Comparison of ENCODE assay signal across 23 cellular contexts in the genomic region with DNA sequence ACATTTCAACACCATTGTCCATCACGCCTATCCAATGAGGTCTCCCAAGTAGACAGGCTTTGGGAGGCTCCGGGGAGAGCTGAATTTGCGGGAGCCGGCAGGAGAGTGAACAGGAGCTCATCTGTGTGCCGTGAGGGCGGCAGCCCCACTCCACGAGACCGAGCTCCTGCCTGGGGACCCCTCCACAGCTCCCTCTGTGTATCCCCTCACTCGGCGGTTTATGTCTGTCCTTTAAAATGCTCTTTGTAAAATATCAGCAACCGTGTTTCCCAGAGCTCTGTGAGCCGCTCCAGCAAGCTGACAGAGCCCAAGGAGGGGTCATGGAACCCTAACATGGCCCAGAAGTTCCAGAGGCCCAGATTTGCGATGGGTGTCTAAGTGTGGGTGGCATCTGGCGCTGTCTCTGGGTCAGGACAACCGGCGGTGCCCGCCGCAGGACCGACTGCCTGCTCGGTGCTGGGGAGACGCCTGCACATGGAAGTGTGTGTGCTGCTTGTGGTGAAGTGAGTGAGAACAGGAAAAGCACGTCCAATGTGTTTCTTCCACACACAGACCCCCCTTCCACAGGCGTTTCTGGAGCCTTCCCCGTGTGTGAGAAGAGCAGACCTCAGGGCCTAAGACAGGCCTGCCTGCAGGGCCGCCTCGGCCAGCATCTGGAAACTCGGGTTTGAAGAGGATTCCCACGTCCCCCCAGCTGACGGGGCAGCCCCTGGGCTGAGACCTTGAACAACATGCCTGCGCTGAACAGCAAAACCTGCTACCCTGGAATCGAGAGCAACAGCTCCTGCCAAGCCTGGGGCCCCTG. TPM values are rescaled to one million over a fixed set of nuclear protein-coding genes. Genes with fewer than 3 reads are reported as not detected.
DNase-seq lines count a peak whose midpoint lies in the region; ATAC-seq and TF ChIP-seq lines count a peak whose summit lies in the region.
"Had no signal": no experiment of that assay in that cellular context is flagged by ENCODE, and none has a peak within 500 bp of the region (broad histone marks: within the 10 kb centered on the region; RNA-seq: fewer than 3 reads in every experiment).

No MANE protein-coding gene starts in this region.

- TF ChIP-seq POLR2A in stomach (IDR thresholded peaks at IDR 0.05) = no peak

- intact Hi-C loops in stomach (cut with DNase I; ENCODE audit: low total_unique reads) = no loop called here

- H3K9me3 Mint-ChIP-seq in activated CD4-positive, alpha-beta memory T cell treated with anti-CD3 and anti-CD28 coated beads, Interleukin-2, amount 10 ng/mL, durations not matched to agents 7 days and 5 days = peaks cover 2% of the 10 kb centered on the region

- H3K4me1 ChIP-seq in stomach = no peaks in the 10 kb centered on the region
- H3K4me1 ChIP-seq: parathyroid adenoma, SJCRH30, thyroid gland had no signal

- H3K27me3 ChIP-seq in stomach = no peaks in the 10 kb centered on the region
- H3K27me3 ChIP-seq: brain microvascular endothelial cell, SJCRH30, thyroid gland had no signal

- ATAC-seq in GM18520 (IDR thresholded peaks at IDR 0.05; ENCODE audit: unreplicated experiment) = no peak
- ATAC-seq: HepG2; Panc1; stimulated activated naive B cell treated with anti-CD40 and anti-IgM and Interleukin-4, amounts not matched to agents 10 μg/mL and 1 μg/mL and 100 μg/mL, for 72 hours had no signal

- no peak overlapping the region for H3K27ac Mint-ChIP-seq in activated CD4-positive, alpha-beta memory T cell treated with anti-CD3 and anti-CD28 coated beads, Interleukin-2, amount 10 ng/mL, durations not matched to agents 7 days and 5 days
- H3K27ac Mint-ChIP-seq: B cell; stimulated activated naive B cell treated with anti-CD40 and anti-IgM and Interleukin-4, amounts not matched to agents 10 μg/mL and 1 μg/mL and 100 μg/mL, for 72 hours; T-helper 1 cell treated with Interleukin-12 subunit alpha and Interleukin-12 subunit beta and Interleukin-4 antibody, amounts not matched to agents 30 μg/mL and 1 μg/mL, for 36 hours had no signal

- H3K4me1 Mint-ChIP-seq in activated CD4-positive, alpha-beta memory T cell treated with anti-CD3 and anti-CD28 coated beads, Interleukin-2, amount 10 ng/mL, durations not matched to agents 7 days and 5 days = peaks cover 5% of the 10 kb centered on the region

- no peak overlapping the region for H3K27ac ChIP-seq in stomach
- H3K27ac ChIP-seq: brain microvascular endothelial cell, parathyroid adenoma, SJCRH30, thyroid gland, VCaP had no signal

- no peak overlapping the region for H3K4me3 Mint-ChIP-seq in activated CD4-positive, alpha-beta memory T cell treated with anti-CD3 and anti-CD28 coated beads, Interleukin-2, amount 10 ng/mL, durations not matched to agents 7 days and 5 days
- H3K4me3 Mint-ChIP-seq: B cell; naive thymus-derived CD4-positive, alpha-beta T cell; stimulated activated naive B cell treated with anti-CD40 and anti-IgM and Interleukin-4, amounts not matched to agents 10 μg/mL and 1 μg/mL and 100 μg/mL, for 72 hours; T-helper 1 cell treated with Interleukin-12 subunit alpha and Interleukin-12 subunit beta and Interleukin-4 antibody, amounts not matched to agents 30 μg/mL and 1 μg/mL, for 36 hours had no signal

- peaks cover 34% of the 10 kb centered on the region for H3K36me3 Mint-ChIP-seq in activated CD4-positive, alpha-beta memory T cell treated with anti-CD3 and anti-CD28 coated beads, Interleukin-2, amount 10 ng/mL, durations not matched to agents 7 days and 5 days (ENCODE audit: low read depth)

- TF ChIP-seq EP300 in stomach (IDR thresholded peaks at IDR 0.05) = no peak

- 90 to 97% (median 96%) methylated on average over 15 to 31 of the region's 31 CpGs for WGBS in stomach, 5 donors

- no peak overlapping the region for H3K4me3 ChIP-seq in stomach
- H3K4me3 ChIP-seq: SJCRH30, thyroid gland had no signal

- POLR2A ChIA-PET in activated CD4-positive, alpha-beta memory T cell treated with anti-CD3 and anti-CD28 coated beads, Interleukin-2, amount 10 ng/mL, durations not matched to agents 7 days and 5 days (lab: Charles Lee) = no interaction called here

- H3K27me3 Mint-ChIP-seq in activated CD4-positive, alpha-beta memory T cell treated with anti-CD3 and anti-CD28 coated beads, Interleukin-2, amount 10 ng/mL, durations not matched to agents 7 days and 5 days = no peaks in the 10 kb centered on the region
- H3K27me3 Mint-ChIP-seq: B cell; naive thymus-derived CD4-positive, alpha-beta T cell; stimulated activated naive B cell treated with anti-CD40 and anti-IgM and Interleukin-4, amounts not matched to agents 10 μg/mL and 1 μg/mL and 100 μg/mL, for 72 hours had no signal

- DNase-seq in GM20000 (ENCODE audit: low spot score) (peak; percentile 28), mesenteric fat pad (ENCODE audit: low spot score) (peak; percentile 76), stomach (peak; percentile 15), AG08395 (ENCODE audit: low spot score) (no peak), AG08396 (ENCODE audit: low spot score) (no peak)
- DNase-seq in activated CD4-positive, alpha-beta memory T cell treated with anti-CD3 and anti-CD28 coated beads, Interleukin-2, amount 10 ng/mL, durations not matched to agents 7 days and 5 days = peak; percentile 12
- DNase-seq: activated CD4-positive, alpha-beta T cell treated with anti-CD3 and anti-CD28 coated beads, Interleukin-2, amount 50 U/mL, for 4 hours; brain microvascular endothelial cell; COR-L47; naive thymus-derived CD4-positive, alpha-beta T cell; NCI-H1105; NCI-H2081 treated with DMSO at 0.1 percent for 48 hours; NCI-H446 treated with DMSO at 0.1 percent for 48 hours; SJCRH30; stimulated activated naive B cell treated with anti-CD40 and anti-IgM and Interleukin-4, amounts not matched to agents 10 μg/mL and 1 μg/mL and 100 μg/mL, for 72 hours; thyroid gland had no signal

- no peaks in the 10 kb centered on the region for H3K9me3 ChIP-seq in stomach
- H3K9me3 ChIP-seq: SJCRH30, thyroid gland had no signal

- TF ChIP-seq CTCF in GM20000 (IDR thresholded peaks at IDR 0.05; ENCODE audit: extremely low read depth, missing control alignments) = no peak
- TF ChIP-seq CTCF in stomach (IDR thresholded peaks at IDR 0.05) = no peak

- CTCF ChIA-PET in activated CD4-positive, alpha-beta memory T cell treated with anti-CD3 and anti-CD28 coated beads, Interleukin-2, amount 10 ng/mL, durations not matched to agents 7 days and 5 days (lab: Charles Lee) = no interaction called here

- peaks cover 18 to 70% (median 69%) of the 10 kb centered on the region in 4 donors for H3K36me3 ChIP-seq in stomach
- H3K36me3 ChIP-seq: SJCRH30 had no signal

RNA-seq across cellular contexts. Expression of a gene that starts 34.7 kb away (rescaled TPM):
- 10 to 100 TPM; 28.6 to 32.0 TPM for total RNA-seq in activated CD4-positive, alpha-beta memory T cell treated with anti-CD3 and anti-CD28 coated beads, Interleukin-2, amount 10 ng/mL, durations not matched to agents 7 days and 5 days
- total RNA-seq in mesenteric fat pad (85.9 TPM), stomach (100 to 1,000 TPM in 1 of 5 donors, 10 to 100 TPM in 4; 18.1 to 148 (median 25.5) TPM)
- 10 to 100 TPM; 19.1 to 31.1 (median 20.0) TPM for polyA plus RNA-seq in stomach

RNA-seq across cellular contexts. Expression of a gene that starts 47.7 kb away (rescaled TPM):
- total RNA-seq in activated CD4-positive, alpha-beta memory T cell treated with anti-CD3 and anti-CD28 coated beads, Interleukin-2, amount 10 ng/mL, durations not matched to agents 7 days and 5 days = 1 to 10 TPM; 9.0 to 9.2 TPM
- 18.8 TPM for total RNA-seq in mesenteric fat pad
- total RNA-seq in stomach = 10 to 100 TPM in 4 of 5 donors, 1 to 10 TPM in 1; 4.1 to 42.6 (median 23.8) TPM
- 10 to 100 TPM; 51.6 to 62.3 (median 58.7) TPM for polyA plus RNA-seq in stomach
- total RNA-seq: SJCRH30 had no signal

Comparison
In these comparisons a context has a peak if more than half of its experiments do, and no peak if none do; other contexts are left out.
1. DNase-seq: peak in GM20000 (single experiment), activated CD4-positive, alpha-beta memory T cell treated with anti-CD3 and anti-CD28 coated beads, Interleukin-2, amount 10 ng/mL, durations not matched to agents 7 days and 5 days (single experiment), mesenteric fat pad (single experiment) and stomach (single experiment); none in AG08395 (single experiment) and AG08396 (single experiment).